Comparison of ENCODE assay signal across 16 cellular contexts in the genomic region with DNA sequence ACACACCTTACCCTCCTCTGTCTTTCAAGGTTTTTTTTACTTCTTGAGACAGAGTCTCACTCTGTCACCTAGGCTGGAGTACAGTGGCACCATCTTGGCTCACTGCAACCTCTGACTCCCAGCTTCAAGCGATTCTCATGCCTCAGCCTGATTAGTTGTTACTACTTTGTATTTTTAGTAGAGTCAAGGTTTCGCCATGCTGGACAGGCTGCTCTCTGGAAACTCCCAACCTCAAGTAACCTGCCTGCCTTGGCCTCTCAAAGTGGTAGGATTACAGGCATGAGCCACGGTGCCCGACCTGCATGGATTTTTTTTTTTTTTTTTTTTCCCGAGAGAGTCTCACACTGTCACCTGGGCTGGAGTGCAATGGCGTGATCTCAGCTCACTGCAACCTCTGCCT.
DNase-seq lines count a peak whose midpoint lies in the region; ATAC-seq and TF ChIP-seq lines count a peak whose summit lies in the region.
"Had no signal": no experiment of that assay in that cellular context is flagged by ENCODE, and none has a peak within 500 bp of the region (broad histone marks: within the 10 kb centered on the region; RNA-seq: fewer than 3 reads in every experiment).

No MANE protein-coding gene starts in this region.

- TF ChIP-seq CTCF in heart right ventricle (IDR thresholded peaks at IDR 0.05) (no peak), right atrium auricular region (IDR thresholded peaks at IDR 0.05) (no peak), gastrocnemius medialis (IDR thresholded peaks at IDR 0.05 in 4 of 5, conservative IDR thresholded peaks at IDR 0.05 in 1 of 5) (no peak), thyroid gland (IDR thresholded peaks at IDR 0.05) (no peak)

- in situ Hi-C loops in gastrocnemius medialis (cut with MboI; ENCODE audit: low sequenced_read_pairs in 4 of 4) = loop anchor here in 3 of 4 donors (25.0 kb wide), 2 partner anchors 194 to 344 kb away; no protein-coding TSS in a partner anchor

- H3K4me1 ChIP-seq in heart right ventricle (peaks cover 0 to 20% (median 2%) of the 10 kb centered on the region in 9 donors), right atrium auricular region (peaks cover 0 to 2% of the 10 kb centered on the region in 2 donors), gastrocnemius medialis (peaks cover 20 to 24% of the 10 kb centered on the region in 2 donors), thyroid gland (peaks cover 0 to 9% of the 10 kb centered on the region in 2 donors)

- no peaks in the 10 kb centered on the region for H3K9me3 ChIP-seq in heart right ventricle
- H3K9me3 ChIP-seq in right atrium auricular region = no peaks in the 10 kb centered on the region
- no peaks in the 10 kb centered on the region for H3K9me3 ChIP-seq in gastrocnemius medialis
- H3K9me3 ChIP-seq in thyroid gland = no peaks in the 10 kb centered on the region

- intact Hi-C loops in heart right ventricle (cut with DNase I) (loop anchor here in 1 of 10 donors (10.0 kb wide), 1 partner anchor 201 kb away; no protein-coding TSS in a partner anchor), left ventricle myocardium superior (cut with micrococcal nuclease) (no loop called here), gastrocnemius medialis (cut with DNase I; ENCODE audit: low total_unique reads) (loop anchor here (5.0 to 10.0 kb wide), 3 partner anchors 99 to 334 kb away; no protein-coding TSS in a partner anchor), thyroid gland (cut with DNase I) (no loop called here)

- 74 to 83% methylated on average over 6 of the region's 6 CpGs for WGBS in heart right ventricle, 2 donors
- 87 to 88% methylated on average over 6 of the region's 6 CpGs for WGBS in thyroid gland, 2 donors

- peak in 5 of 8 donors; percentile 20 to 75 (median 46) for ATAC-seq in heart right ventricle
- peak; percentile 49 for ATAC-seq in left ventricle myocardium superior
- ATAC-seq in gastrocnemius medialis = peak; percentile 92 to 96
- ATAC-seq: GM23338, HCT116 had no signal

- H3K27me3 ChIP-seq in heart right ventricle (no peaks in the 10 kb centered on the region), right atrium auricular region (no peaks in the 10 kb centered on the region), gastrocnemius medialis (no peaks in the 10 kb centered on the region), thyroid gland (no peaks in the 10 kb centered on the region)

- TF ChIP-seq POLR2A in gastrocnemius medialis (IDR thresholded peaks at IDR 0.05) (no peak), thyroid gland (IDR thresholded peaks at IDR 0.05) (no peak)

- DNase-seq in heart right ventricle (no peak), right atrium auricular region (ENCODE audit: low spot score) (no peak), left ventricle myocardium superior (no peak), gastrocnemius medialis (peak; percentile 24 to 79), thyroid gland (no peak), activated T-cell treated with anti-CD3 and anti-CD28 coated beads for 4 hours (no peak)
- DNase-seq: C1 segment of cervical spinal cord; Calu3; CD4-positive, alpha-beta memory T cell; COR-L47; DMS53; DMS79 treated with DMSO at 0.1 percent for 48 hours; GF-D8; H9 had no signal

- H3K4me3 ChIP-seq in heart right ventricle = no peak overlapping the region
- H3K4me3 ChIP-seq in right atrium auricular region = no peak overlapping the region
- no peak overlapping the region for H3K4me3 ChIP-seq in gastrocnemius medialis
- H3K4me3 ChIP-seq in thyroid gland (replicated peaks in 1 of 3) = no peak overlapping the region
- H3K4me3 ChIP-seq: GM23338 had no signal

- H3K36me3 ChIP-seq in heart right ventricle (no peaks in the 10 kb centered on the region), right atrium auricular region (no peaks in the 10 kb centered on the region), gastrocnemius medialis (peaks cover 0 to 5% of the 10 kb centered on the region in 2 donors), thyroid gland (no peaks in the 10 kb centered on the region)

- H3K27ac ChIP-seq in heart right ventricle (peak overlapping the region in 2 of 10 donors; percentile 7 to 28), right atrium auricular region (peak overlapping the region in 1 of 2 donors; percentile 77), gastrocnemius medialis (peak overlapping the region; percentile 60 to 70 (median 66)), thyroid gland (no peak overlapping the region)

Comparison
In these comparisons a context has a peak if more than half of its experiments do, and no peak if none do; other contexts are left out.
1. DNase-seq: peak in gastrocnemius medialis (2 of 2); none in heart right ventricle (0 of 2), right atrium auricular region (single experiment), left ventricle myocardium superior (single experiment), thyroid gland (0 of 2) and activated T-cell treated with anti-CD3 and anti-CD28 coated beads for 4 hours (single experiment).
2. H3K27ac ChIP-seq: peak in gastrocnemius medialis (4 of 4); none in thyroid gland (0 of 3).
3. Peak in every context shown above with its lines, with median percentiles within 50 percentile points of each other: ATAC-seq.